21 cellular contexts compared by ENCODE assay signal in the genomic region with DNA sequence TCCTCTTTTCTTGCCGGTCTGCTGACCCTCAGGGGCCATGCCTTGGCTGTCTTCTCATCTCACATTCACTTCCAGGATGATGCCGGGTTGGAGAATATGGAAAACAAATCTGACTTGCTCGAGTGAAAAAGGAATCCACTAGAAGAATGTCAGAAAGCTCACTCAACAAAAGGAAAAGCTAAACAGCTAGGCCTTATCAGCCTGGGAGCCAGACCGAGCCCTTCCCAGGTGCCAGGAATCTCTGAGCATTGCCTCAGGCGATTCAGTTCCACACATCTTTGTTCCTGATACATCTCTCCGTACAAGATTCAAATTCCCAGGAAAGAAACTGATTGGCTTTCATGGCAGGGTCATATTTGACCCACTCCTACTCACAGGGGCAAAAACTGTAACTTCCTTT. TPM values are rescaled to one million over a fixed set of nuclear protein-coding genes. Genes with fewer than 3 reads are reported as not detected.
DNase-seq lines count a peak whose midpoint lies in the region; ATAC-seq and TF ChIP-seq lines count a peak whose summit lies in the region.
"Had no signal": no experiment of that assay in that cellular context is flagged by ENCODE, and none has a peak within 500 bp of the region (broad histone marks: within the 10 kb centered on the region; RNA-seq: fewer than 3 reads in every experiment).

No MANE protein-coding gene starts in this region.

- H3K9me3 ChIP-seq in Loucy (ENCODE audit: insufficient read depth, low read depth, low read length) = no peaks in the 10 kb centered on the region
- H3K9me3 ChIP-seq in effector memory CD4-positive, alpha-beta T cell (ENCODE audit: control insufficient read depth, low read length) = no peaks in the 10 kb centered on the region
- H3K9me3 ChIP-seq: esophagus squamous epithelium, upper lobe of right lung had no signal

- no peak overlapping the region for H3K9ac ChIP-seq in Loucy (ENCODE audit: low read depth, low read length, poor library complexity, severe bottlenecking)

- H3K27ac ChIP-seq in effector memory CD4-positive, alpha-beta T cell (ENCODE audit: insufficient read depth, low read length, poor library complexity, severe bottlenecking) = peak overlapping the region; percentile 69
- H3K27ac ChIP-seq: brain microvascular endothelial cell, dorsolateral prefrontal cortex, esophagus squamous epithelium, upper lobe of right lung had no signal

- no peak overlapping the region for H2AFZ ChIP-seq in Loucy (ENCODE audit: low read length)

- H3K9me3 Mint-ChIP-seq in activated T-cell treated with anti-CD3 and anti-CD28 coated beads, Interleukin-2, amount 50 U/mL, for 72 hours = no peaks in the 10 kb centered on the region
- no peaks in the 10 kb centered on the region for H3K9me3 Mint-ChIP-seq in progenitor cell of endocrine pancreas (ENCODE audit: low read depth)
- H3K9me3 Mint-ChIP-seq: IgD-negative memory B cell had no signal

- peak overlapping the region; percentile 91 for H3K4me2 ChIP-seq in Loucy (ENCODE audit: low read depth, low read length, poor library complexity, severe bottlenecking)

- no peak overlapping the region for H3K4me3 ChIP-seq in Loucy (ENCODE audit: low read length, poor library complexity, severe bottlenecking)
- no peak overlapping the region for H3K4me3 ChIP-seq in effector memory CD4-positive, alpha-beta T cell (ENCODE audit: insufficient read depth, low read depth, low read length, poor library complexity, severe bottlenecking)
- H3K4me3 ChIP-seq: dorsolateral prefrontal cortex, esophagus squamous epithelium, skin epidermis, upper lobe of right lung had no signal

- H3K36me3 ChIP-seq in Loucy (ENCODE audit: insufficient read depth, low read length) = no peaks in the 10 kb centered on the region
- no peaks in the 10 kb centered on the region for H3K36me3 ChIP-seq in effector memory CD4-positive, alpha-beta T cell (ENCODE audit: control insufficient read depth, insufficient read depth, low read length)
- H3K36me3 ChIP-seq: brain microvascular endothelial cell, upper lobe of right lung had no signal

- no peak for ATAC-seq in activated T-cell treated with anti-CD3 and anti-CD28 coated beads, Interleukin-2, amount 50 U/mL, for 72 hours (replicated peaks in 1 of 2)
- no peak for ATAC-seq in GM19467 (IDR thresholded peaks at IDR 0.05; ENCODE audit: unreplicated experiment)
- ATAC-seq: upper lobe of right lung had no signal

- H3K4me3 Mint-ChIP-seq in activated T-cell treated with anti-CD3 and anti-CD28 coated beads, Interleukin-2, amount 50 U/mL, for 72 hours = peak overlapping the region; percentile 65 to 70
- H3K4me3 Mint-ChIP-seq in progenitor cell of endocrine pancreas (ENCODE audit: low read depth) = no peak overlapping the region

- TF ChIP-seq CTCF in Loucy (conservative IDR thresholded peaks at IDR 0.05; ENCODE audit: low read length) = no peak
- TF ChIP-seq CTCF in progenitor cell of endocrine pancreas (IDR thresholded peaks at IDR 0.05; ENCODE audit: unreplicated experiment) = no peak

- H3K36me3 Mint-ChIP-seq in activated T-cell treated with anti-CD3 and anti-CD28 coated beads, Interleukin-2, amount 50 U/mL, for 72 hours (ENCODE audit: insufficient read depth in 2 of 2) = no peaks in the 10 kb centered on the region
- H3K36me3 Mint-ChIP-seq in progenitor cell of endocrine pancreas (ENCODE audit: insufficient read depth) = peaks cover 3% of the 10 kb centered on the region

- peaks cover 6% of the 10 kb centered on the region; the same call in 1 of the 2 replicates for H3F3A ChIP-seq in Loucy (ENCODE audit: low read depth)

- peaks cover 24% of the 10 kb centered on the region for H3K4me1 ChIP-seq in Loucy (ENCODE audit: insufficient read depth, low read length, poor library complexity, severe bottlenecking)
- peaks cover 30% of the 10 kb centered on the region for H3K4me1 ChIP-seq in effector memory CD4-positive, alpha-beta T cell (ENCODE audit: control insufficient read depth, insufficient read depth, low read length, poor library complexity, severe bottlenecking)

- no peaks in the 10 kb centered on the region for H3K9me2 ChIP-seq in Loucy (replicated peaks; ENCODE audit: low read depth, low read length)

- no peaks in the 10 kb centered on the region for H3K27me3 Mint-ChIP-seq in activated T-cell treated with anti-CD3 and anti-CD28 coated beads, Interleukin-2, amount 50 U/mL, for 72 hours (ENCODE audit: low read depth)
- H3K27me3 Mint-ChIP-seq in progenitor cell of endocrine pancreas = no peaks in the 10 kb centered on the region
- H3K27me3 Mint-ChIP-seq: IgD-negative memory B cell had no signal

- H4K20me1 ChIP-seq in Loucy (ENCODE audit: insufficient read depth, low read length, poor library complexity, severe bottlenecking) = no peaks in the 10 kb centered on the region

- no peak for DNase-seq in activated T-cell treated with anti-CD3 and anti-CD28 coated beads, Interleukin-2, amount 50 U/mL, for 72 hours
- DNase-seq in activated T-cell treated with anti-CD3 and anti-CD28 coated beads for 4 hours (no peak), progenitor cell of endocrine pancreas (ENCODE audit: low spot score, unreplicated experiment) (no peak), NCI-H2107 (lab: John Stamatoyannopoulos, UW) (no peak)
- DNase-seq in effector memory CD4-positive, alpha-beta T cell = no peak
- DNase-seq in stimulated activated CD4-positive, alpha-beta T cell treated with anti-CD3 and anti-CD28 coated beads, Interleukin-15, amount 100 ng/mL, for 24 hours = no peak
- DNase-seq: ACHN; activated CD8-positive, alpha-beta memory T cell treated with anti-CD3 and anti-CD28 coated beads for 24 hours; brain microvascular endothelial cell; dorsolateral prefrontal cortex; esophagus squamous epithelium; mesenchymal stem cell; NCI-H2081; NCI-H526; nucleus accumbens; OCI-M1; upper lobe of right lung had no signal

- peaks cover 46% of the 10 kb centered on the region for H3K4me1 Mint-ChIP-seq in activated T-cell treated with anti-CD3 and anti-CD28 coated beads, Interleukin-2, amount 50 U/mL, for 72 hours (ENCODE audit: low read depth)
- H3K4me1 Mint-ChIP-seq in progenitor cell of endocrine pancreas (ENCODE audit: low read depth) = peaks cover 16% of the 10 kb centered on the region

- H3K27ac Mint-ChIP-seq in activated T-cell treated with anti-CD3 and anti-CD28 coated beads, Interleukin-2, amount 50 U/mL, for 72 hours = peak overlapping the region; percentile 44
- H3K27ac Mint-ChIP-seq in progenitor cell of endocrine pancreas = peak overlapping the region; percentile 80

- H3K27me3 ChIP-seq in Loucy (ENCODE audit: insufficient read depth, low read length, poor library complexity, severe bottlenecking) = no peaks in the 10 kb centered on the region
- H3K27me3 ChIP-seq in effector memory CD4-positive, alpha-beta T cell (replicated peaks; ENCODE audit: control insufficient read depth, insufficient read depth, low read length, poor library complexity, severe bottlenecking) = no peaks in the 10 kb centered on the region
- H3K27me3 ChIP-seq: brain microvascular endothelial cell, dorsolateral prefrontal cortex, esophagus squamous epithelium, upper lobe of right lung had no signal

- no peaks in the 10 kb centered on the region for H3K79me2 ChIP-seq in Loucy (ENCODE audit: insufficient read depth, low read length)

RNA-seq across cellular contexts. Expression of gene OSER1, which starts 9.2 kb away (rescaled TPM):
- total RNA-seq in activated T-cell treated with anti-CD3 and anti-CD28 coated beads, Interleukin-2, amount 50 U/mL, for 72 hours = 10 to 100 TPM; 47.1 to 47.5 TPM
- total RNA-seq in progenitor cell of endocrine pancreas = 34.9 and 35.0 TPM in 2 replicates

RNA-seq across cellular contexts. Expression of gene GDAP1L1, which starts 27.3 kb away (rescaled TPM):
- 1 to 10 TPM in 1 of 2 donors, under 1 TPM in 1; 1.00 to 1.0 TPM for total RNA-seq in activated T-cell treated with anti-CD3 and anti-CD28 coated beads, Interleukin-2, amount 50 U/mL, for 72 hours
- 0.24 and 1.1 TPM in 2 replicates for total RNA-seq in progenitor cell of endocrine pancreas
- total RNA-seq: esophagus squamous epithelium, upper lobe of right lung had no signal

RNA-seq across cellular contexts. Expression of gene JPH2, which starts 32.8 kb away (rescaled TPM):
- under 1 TPM; 0.29 to 0.46 TPM for total RNA-seq in activated T-cell treated with anti-CD3 and anti-CD28 coated beads, Interleukin-2, amount 50 U/mL, for 72 hours
- 0.12 and 0.24 TPM in 2 replicates for total RNA-seq in progenitor cell of endocrine pancreas
